Comparison of ENCODE assay signal across 14 cellular contexts in genomic region chr19:47143322-47144073, GRCh38. TPM values are rescaled to one million over a fixed set of nuclear protein-coding genes. Genes with fewer than 3 reads are reported as not detected.
A peak's percentile ranks its signal among the peaks of the same experiment; 100 is the strongest.
DNase-seq lines count a peak whose midpoint lies in the region; ATAC-seq and TF ChIP-seq lines count a peak whose summit lies in the region.
"Had no signal": no experiment of that assay in that cellular context is flagged by ENCODE, and none has a peak within 500 bp of the region (broad histone marks: within the 10 kb centered on the region; RNA-seq: fewer than 3 reads in every experiment).

No MANE protein-coding gene starts in this region.

- H3K36me3 ChIP-seq in CD4-positive, CD25-positive, alpha-beta regulatory T cell (ENCODE audit: control insufficient read depth, insufficient read depth, low read length): peaks cover 27% of the 10 kb centered on the region
- H3K36me3 ChIP-seq in RWPE2 (ENCODE audit: low read depth) (peaks cover 78% of the 10 kb centered on the region), rectal smooth muscle tissue (ENCODE audit: control insufficient read depth, insufficient read depth, low read length) (peaks cover 4% of the 10 kb centered on the region)

- H3K4me1 ChIP-seq in CD4-positive, CD25-positive, alpha-beta regulatory T cell (ENCODE audit: control insufficient read depth, insufficient read depth, low read length, poor library complexity, severe bottlenecking): peaks cover 22% of the 10 kb centered on the region
- H3K4me1 ChIP-seq in RWPE2 (ENCODE audit: insufficient read depth, poor library complexity, severe bottlenecking) (peaks cover 14% of the 10 kb centered on the region), rectal smooth muscle tissue (ENCODE audit: control insufficient read depth, insufficient read depth, low read length) (peaks cover 9% of the 10 kb centered on the region)

- H3K9ac ChIP-seq in rectal smooth muscle tissue (ENCODE audit: low read length): no peak overlapping the region

- no peaks in the 10 kb centered on the region for H3K27me3 Mint-ChIP-seq in CD4-positive, CD25-positive, alpha-beta regulatory T cell
- peaks cover under 1% of the 10 kb centered on the region for H3K27me3 Mint-ChIP-seq in endothelial cell (ENCODE audit: unreplicated experiment)

- no peak for ATAC-seq in CD4-positive, CD25-positive, alpha-beta regulatory T cell (ENCODE audit: low read depth in 2 of 2)
- ATAC-seq in RWPE2 (ENCODE audit: low read depth): no peak
- no peak for ATAC-seq in HG03139 (IDR thresholded peaks at IDR 0.05; ENCODE audit: unreplicated experiment)
- no peak for ATAC-seq in HG02571 (IDR thresholded peaks at IDR 0.05; ENCODE audit: unreplicated experiment)
- ATAC-seq: SK-N-SH treated with all-trans-retinoic acid at 6 μM for 48 hours had no signal

- H3K27ac Mint-ChIP-seq in CD4-positive, CD25-positive, alpha-beta regulatory T cell: peak overlapping the region; percentile 32 to 87 (median 60)
- no peak overlapping the region for H3K27ac Mint-ChIP-seq in endothelial cell (ENCODE audit: unreplicated experiment)

- TF ChIP-seq CTCF in RWPE2 (IDR thresholded peaks at IDR 0.05; ENCODE audit: poor library complexity, severe bottlenecking) (no peak), endothelial cell (IDR thresholded peaks at IDR 0.05; ENCODE audit: unreplicated experiment) (no peak)

- H3K4me1 Mint-ChIP-seq in CD4-positive, CD25-positive, alpha-beta regulatory T cell: peaks cover 29 to 58% (median 40%) of the 10 kb centered on the region in 4 donors
- H3K4me1 Mint-ChIP-seq in endothelial cell (ENCODE audit: unreplicated experiment): peaks cover 3% of the 10 kb centered on the region

- H3K27me3 ChIP-seq in CD4-positive, CD25-positive, alpha-beta regulatory T cell (ENCODE audit: control insufficient read depth, insufficient read depth, low read length): no peaks in the 10 kb centered on the region
- H3K27me3 ChIP-seq in RWPE2 (ENCODE audit: insufficient read depth, poor library complexity, severe bottlenecking) (no peaks in the 10 kb centered on the region), rectal smooth muscle tissue (ENCODE audit: control insufficient read depth, insufficient read depth, low read length) (no peaks in the 10 kb centered on the region)
- H3K27me3 ChIP-seq: esophagus squamous epithelium had no signal

- H3K9me3 ChIP-seq in CD4-positive, CD25-positive, alpha-beta regulatory T cell (ENCODE audit: control insufficient read depth in 2 of 2, low read length in 2 of 2): no peaks in the 10 kb centered on the region
- no peaks in the 10 kb centered on the region for H3K9me3 ChIP-seq in RWPE2 (ENCODE audit: severe bottlenecking)
- H3K9me3 ChIP-seq: esophagus squamous epithelium had no signal

- H3K27ac ChIP-seq in CD4-positive, CD25-positive, alpha-beta regulatory T cell (ENCODE audit: insufficient read depth, low read length, poor library complexity, severe bottlenecking): no peak overlapping the region
- H3K27ac ChIP-seq in RWPE2 (ENCODE audit: poor library complexity, severe bottlenecking) (peak overlapping the region; percentile 25), rectal smooth muscle tissue (ENCODE audit: low read depth, low read length) (peak overlapping the region; percentile 49)
- H3K27ac ChIP-seq: WERI-Rb-1 had no signal

- no peak overlapping the region for H3K4me3 ChIP-seq in CD4-positive, CD25-positive, alpha-beta regulatory T cell (ENCODE audit: low read depth, low read length)
- H3K4me3 ChIP-seq in RWPE2 (ENCODE audit: severe bottlenecking) (no peak overlapping the region), rectal smooth muscle tissue (ENCODE audit: low read length) (no peak overlapping the region)
- H3K4me3 ChIP-seq: esophagus squamous epithelium had no signal

- peaks cover 29% of the 10 kb centered on the region for H3K36me3 Mint-ChIP-seq in CD4-positive, CD25-positive, alpha-beta regulatory T cell
- H3K36me3 Mint-ChIP-seq in endothelial cell (ENCODE audit: low read depth, unreplicated experiment): peaks cover 30% of the 10 kb centered on the region

- peaks cover 0 to 1% (median 0%) of the 10 kb centered on the region in 7 donors for H3K9me3 Mint-ChIP-seq in CD4-positive, CD25-positive, alpha-beta regulatory T cell
- no peaks in the 10 kb centered on the region for H3K9me3 Mint-ChIP-seq in endothelial cell (ENCODE audit: unreplicated experiment)

- no peak for DNase-seq in CD4-positive, CD25-positive, alpha-beta regulatory T cell
- DNase-seq in RWPE2 (ENCODE audit: low spot score) (no peak), endothelial cell (ENCODE audit: low spot score) (no peak), anterior cingulate cortex (lab: John Stamatoyannopoulos, UW) (no peak)
- DNase-seq in stimulated activated naive CD4-positive, alpha-beta T cell treated with Interleukin-2 at 50 U/mL for 16 hours (lab: John Stamatoyannopoulos, UW): no peak
- DNase-seq: DMS 273 treated with DMSO at 0.1 percent for 48 hours, esophagus squamous epithelium, NCI-H187 treated with DMSO at 0.1 percent for 48 hours, NCI-H524 treated with DMSO at 0.1 percent for 48 hours, WERI-Rb-1 had no signal

- H3K4me3 Mint-ChIP-seq in CD4-positive, CD25-positive, alpha-beta regulatory T cell: no peak overlapping the region
- H3K4me3 Mint-ChIP-seq in endothelial cell (ENCODE audit: unreplicated experiment): peak overlapping the region; percentile 56

RNA-seq across cellular contexts. Expression of gene SAE1, which starts 12.9 kb away (rescaled TPM):
- 45.5 TPM for total RNA-seq in CD4-positive, CD25-positive, alpha-beta regulatory T cell
- 100 to 1,000 TPM; 106 to 127 (median 115) TPM for polyA plus RNA-seq in CD4-positive, CD25-positive, alpha-beta regulatory T cell
- 134 TPM for total RNA-seq in endothelial cell (ENCODE audit: unreplicated experiment)

RNA-seq across cellular contexts. Expression of gene ZC3H4, which starts 29.9 kb away (rescaled TPM):
- total RNA-seq in CD4-positive, CD25-positive, alpha-beta regulatory T cell: 84.7 TPM
- polyA plus RNA-seq in CD4-positive, CD25-positive, alpha-beta regulatory T cell: under 1 TPM; 0.58 to 0.84 (median 0.69) TPM
- total RNA-seq in endothelial cell (ENCODE audit: unreplicated experiment): 56.7 TPM
